In the genomic region with DNA sequence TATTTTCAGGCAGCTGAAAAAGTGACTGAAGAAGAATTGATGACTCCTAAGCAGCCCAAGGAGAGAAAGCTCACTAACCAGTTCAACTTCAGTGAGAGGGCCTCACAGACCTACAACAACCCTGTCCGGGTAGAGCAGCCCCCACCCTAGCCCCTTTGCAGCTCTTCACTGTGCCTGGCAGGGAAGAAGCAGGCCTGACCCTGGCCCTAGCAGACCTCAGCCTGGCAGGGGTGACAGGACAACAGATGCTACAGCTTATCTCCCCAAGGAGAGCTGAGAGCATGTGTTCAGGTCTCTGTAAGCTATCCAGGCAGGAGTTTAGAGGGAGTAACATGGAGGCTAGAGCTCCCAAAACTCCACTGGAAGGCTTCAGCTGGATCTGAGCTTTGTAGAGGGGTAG, we compare ENCODE assay signal across 22 cellular contexts. TPM values are rescaled to one million over a fixed set of nuclear protein-coding genes. Genes with fewer than 3 reads are reported as not detected.
"Had no signal": no experiment of that assay in that cellular context is flagged by ENCODE, and none has a peak within 500 bp of the region (broad histone marks: within the 10 kb centered on the region; RNA-seq: fewer than 3 reads in every experiment).

No MANE protein-coding gene starts in this region.

- DNase-seq: KBM-7, MV-4-11, NCI-H1048, NCI-H1105, NCI-H1417, NCI-H1436 treated with DMSO at 0.1 percent for 48 hours, NCI-H1694, NCI-H187 treated with DMSO at 0.1 percent for 48 hours, NCI-H2029 treated with DMSO at 0.1 percent for 48 hours, NCI-H226, NCI-H446, NCI-H510A, NCI-H524 treated with DMSO at 0.1 percent for 48 hours, NCI-H69, Right ventricle myocardium superior, RPMI8226, SIG-M5 had no signal

- H3K4me3 ChIP-seq: SJSA1, SK-N-MC had no signal

- H3K36me3 ChIP-seq: SJSA1 had no signal

- H3K4me1 ChIP-seq: SJSA1 had no signal

- H3K27ac ChIP-seq: SJSA1, SK-N-MC had no signal

- H3K27me3 ChIP-seq: SJSA1 had no signal

- H3K9me3 ChIP-seq: SJSA1 had no signal

RNA-seq across cellular contexts. Expression of a gene that starts 31.8 kb away (rescaled TPM):
- total RNA-seq: HT-29, LHCN-M2, MCF 10A, Right ventricle myocardium superior, SJSA1 had no signal

RNA-seq across cellular contexts. Expression of a gene that starts 32.4 kb away (rescaled TPM):
- total RNA-seq: MCF 10A, SJSA1 had no signal
